In genomic region chr5:77211691-77212047, GRCh38 we compare ENCODE assay signal across 11 cellular contexts. TPM values are rescaled to one million over a fixed set of nuclear protein-coding genes. Genes with fewer than 3 reads are reported as not detected.
DNase-seq lines count a peak whose midpoint lies in the region; ATAC-seq and TF ChIP-seq lines count a peak whose summit lies in the region.
"Had no signal": no experiment of that assay in that cellular context is flagged by ENCODE, and none has a peak within 500 bp of the region (broad histone marks: within the 10 kb centered on the region; RNA-seq: fewer than 3 reads in every experiment).

No MANE protein-coding gene starts in this region.

- peaks cover 0 to 14% of the 10 kb centered on the region in 2 donors for H3K4me1 Mint-ChIP-seq in natural killer cell
- H3K4me1 Mint-ChIP-seq in natural killer cell treated with Interleukin-12 subunit alpha and Interleukin-12 subunit beta and Interleukin-15 and Interleukin-18, amount 100 ng/mL, for 72 hours (ENCODE audit: low read depth in 2 of 2): peaks cover 5 to 13% of the 10 kb centered on the region in 2 donors
- H3K4me1 Mint-ChIP-seq in naive thymus-derived CD8-positive, alpha-beta T cell: peaks cover 7 to 17% (median 13%) of the 10 kb centered on the region in 4 donors

- WGBS in aorta, 2 donors: 15 to 17% methylated on average over 10 of the region's 10 CpGs

- TF ChIP-seq CTCF in natural killer cell (IDR thresholded peaks at IDR 0.05) (no peak), dorsolateral prefrontal cortex (IDR thresholded peaks at IDR 0.05 in 54 of 56, conservative IDR thresholded peaks at IDR 0.05 in 2 of 56; ENCODE audit: low read depth in 1 of 56, partially characterized antibody in 56 of 56) (peak in 5 of 56 donors; percentile 12 to 33 (median 19))

- H3K27me3 ChIP-seq in dorsolateral prefrontal cortex (no peaks in the 10 kb centered on the region), aorta (ENCODE audit: control insufficient read depth in 1 of 2, insufficient read depth in 2 of 2, low read length in 1 of 2) (no peaks in the 10 kb centered on the region)

- H3K9me3 ChIP-seq in aorta (ENCODE audit: control insufficient read depth, low read length): no peaks in the 10 kb centered on the region
- H3K9me3 ChIP-seq: left lung had no signal

- ATAC-seq in natural killer cell: no peak
- ATAC-seq in natural killer cell treated with Interleukin-12 subunit alpha and Interleukin-12 subunit beta and Interleukin-15 and Interleukin-18, amount 100 ng/mL, for 72 hours: no peak
- ATAC-seq in naive thymus-derived CD8-positive, alpha-beta T cell: no peak
- no peak for ATAC-seq in aorta (ENCODE audit: low FRiP score)
- no peak for ATAC-seq in HG02610 (IDR thresholded peaks at IDR 0.05; ENCODE audit: unreplicated experiment)

- peak overlapping the region in 36 of 59 donors; percentile 9 to 86 (median 66) for H3K27ac ChIP-seq in dorsolateral prefrontal cortex
- H3K27ac ChIP-seq in aorta (ENCODE audit: low read depth in 1 of 2, low read length in 2 of 2): no peak overlapping the region
- H3K27ac ChIP-seq: left lung had no signal

- POLR2A ChIA-PET in naive thymus-derived CD8-positive, alpha-beta T cell (lab: Charles Lee): no interaction called here

- intact Hi-C loops in natural killer cell (cut with micrococcal nuclease): no loop called here
- intact Hi-C loops in dorsolateral prefrontal cortex (cut with DNase I): loop anchor here (10.0 kb wide), 2 partner anchors 57 to 67 kb away; no protein-coding TSS in a partner anchor
- intact Hi-C loops in aorta (cut with DNase I): loop anchor here in 1 of 2 donors (10.0 kb wide), 1 partner anchor 67 kb away; no protein-coding TSS in a partner anchor

- peak overlapping the region; percentile 30 for H3K4me3 Mint-ChIP-seq in natural killer cell
- H3K4me3 Mint-ChIP-seq in natural killer cell treated with Interleukin-12 subunit alpha and Interleukin-12 subunit beta and Interleukin-15 and Interleukin-18, amount 100 ng/mL, for 72 hours: no peak overlapping the region
- peak overlapping the region; percentile 50 to 84 (median 76) for H3K4me3 Mint-ChIP-seq in naive thymus-derived CD8-positive, alpha-beta T cell

- H3K27me3 Mint-ChIP-seq in natural killer cell (ENCODE audit: low read depth in 2 of 2): peaks cover 40 to 79% of the 10 kb centered on the region in 2 donors
- peaks cover 58 to 75% of the 10 kb centered on the region in 2 donors for H3K27me3 Mint-ChIP-seq in natural killer cell treated with Interleukin-12 subunit alpha and Interleukin-12 subunit beta and Interleukin-15 and Interleukin-18, amount 100 ng/mL, for 72 hours
- H3K27me3 Mint-ChIP-seq in naive thymus-derived CD8-positive, alpha-beta T cell: peaks cover 54 to 75% (median 64%) of the 10 kb centered on the region in 5 donors

- no peaks in the 10 kb centered on the region for H3K36me3 ChIP-seq in aorta (ENCODE audit: control insufficient read depth in 1 of 2, insufficient read depth in 2 of 2, low read length in 1 of 2)
- H3K36me3 ChIP-seq: left lung had no signal

- H3K36me3 Mint-ChIP-seq in natural killer cell: no peaks in the 10 kb centered on the region
- no peaks in the 10 kb centered on the region for H3K36me3 Mint-ChIP-seq in natural killer cell treated with Interleukin-12 subunit alpha and Interleukin-12 subunit beta and Interleukin-15 and Interleukin-18, amount 100 ng/mL, for 72 hours
- H3K36me3 Mint-ChIP-seq in naive thymus-derived CD8-positive, alpha-beta T cell: peaks cover 0 to 9% (median 3%) of the 10 kb centered on the region in 3 donors

- no peak overlapping the region for H3K27ac Mint-ChIP-seq in natural killer cell
- H3K27ac Mint-ChIP-seq in natural killer cell treated with Interleukin-12 subunit alpha and Interleukin-12 subunit beta and Interleukin-15 and Interleukin-18, amount 100 ng/mL, for 72 hours: no peak overlapping the region
- peak overlapping the region in 3 of 10 donors; percentile 25 to 78 (median 57) for H3K27ac Mint-ChIP-seq in naive thymus-derived CD8-positive, alpha-beta T cell

- H3K4me3 ChIP-seq in dorsolateral prefrontal cortex (peak overlapping the region; percentile 59 to 86 (median 74)), aorta (ENCODE audit: low read length in 2 of 2) (peak overlapping the region; percentile 81 to 95)

- peaks cover 0 to 3% of the 10 kb centered on the region in 2 donors for H3K4me1 ChIP-seq in aorta (ENCODE audit: control insufficient read depth in 1 of 2, insufficient read depth in 2 of 2, low read length in 2 of 2)

- DNase-seq in natural killer cell: no peak
- DNase-seq in natural killer cell treated with Interleukin-12 subunit alpha and Interleukin-12 subunit beta and Interleukin-15 and Interleukin-18, amount 100 ng/mL, for 72 hours (ENCODE audit: low spot score): no peak
- DNase-seq in dorsolateral prefrontal cortex: peak in 3 of 10 donors; percentile 37 to 50 (median 44)
- DNase-seq in naive thymus-derived CD8-positive, alpha-beta T cell: no peak
- no peak for DNase-seq in aorta
- no peak for DNase-seq in DMS79 (lab: John Stamatoyannopoulos, UW)
- no peak for DNase-seq in AG20443 (ENCODE audit: low spot score)
- DNase-seq: stimulated activated CD4-positive, alpha-beta T cell treated with anti-CD3 and anti-CD28 coated beads, Interleukin-1b, Interleukin-23, amount 100 ng/mL, for 48 hours had no signal

- H3K9me3 Mint-ChIP-seq in natural killer cell: no peaks in the 10 kb centered on the region
- no peaks in the 10 kb centered on the region for H3K9me3 Mint-ChIP-seq in natural killer cell treated with Interleukin-12 subunit alpha and Interleukin-12 subunit beta and Interleukin-15 and Interleukin-18, amount 100 ng/mL, for 72 hours
- H3K9me3 Mint-ChIP-seq in naive thymus-derived CD8-positive, alpha-beta T cell: peaks cover 0 to 2% (median 0%) of the 10 kb centered on the region in 9 donors

RNA-seq across cellular contexts. Expression of gene PDE8B, which starts 1.2 kb away (rescaled TPM):
- under 1 TPM in 2 of 3 donors, not detected in 1; 0.23 to 0.82 TPM for total RNA-seq in natural killer cell
- total RNA-seq in natural killer cell treated with Interleukin-12 subunit alpha and Interleukin-12 subunit beta and Interleukin-15 and Interleukin-18, amount 100 ng/mL, for 72 hours: not detected
- total RNA-seq in dorsolateral prefrontal cortex: 100 to 1,000 TPM in 1 of 120 experiments, 10 to 100 TPM in 119; 22.7 to 100 (median 54.6) TPM
- total RNA-seq in naive thymus-derived CD8-positive, alpha-beta T cell: under 1 TPM in 1 of 2 experiments, not detected in 1; 0.52 TPM
- under 1 TPM; 0.03 to 0.16 (median 0.08) TPM for polyA plus RNA-seq in naive thymus-derived CD8-positive, alpha-beta T cell
- 10 to 100 TPM; 25.5 to 42.6 TPM for total RNA-seq in aorta
- polyA plus RNA-seq in aorta: 10 to 100 TPM; 16.3 to 18.8 TPM
- total RNA-seq: endothelial cell of umbilical vein had no signal
- polyA plus RNA-seq: endothelial cell of umbilical vein had no signal

Comparison
In these comparisons a context has a peak if more than half of its experiments do, and no peak if none do; other contexts are left out.
1. H3K27ac ChIP-seq: peak in dorsolateral prefrontal cortex (36 of 59); none in aorta (0 of 2).
2. RNA of gene PDE8B, which starts 1.2 kb away (total RNA-seq): 22.7 to 100 TPM in dorsolateral prefrontal cortex and 25.5 to 42.6 TPM in aorta; 0.52 TPM in naive thymus-derived CD8-positive, alpha-beta T cell, 0.23 to 0.82 TPM in natural killer cell and not detected in natural killer cell treated with Interleukin-12 subunit alpha and Interleukin-12 subunit beta and Interleukin-15 and Interleukin-18, amount 100 ng/mL, for 72 hours; every median in the first group is over 10 times any median in the second.